In the genomic region with DNA sequence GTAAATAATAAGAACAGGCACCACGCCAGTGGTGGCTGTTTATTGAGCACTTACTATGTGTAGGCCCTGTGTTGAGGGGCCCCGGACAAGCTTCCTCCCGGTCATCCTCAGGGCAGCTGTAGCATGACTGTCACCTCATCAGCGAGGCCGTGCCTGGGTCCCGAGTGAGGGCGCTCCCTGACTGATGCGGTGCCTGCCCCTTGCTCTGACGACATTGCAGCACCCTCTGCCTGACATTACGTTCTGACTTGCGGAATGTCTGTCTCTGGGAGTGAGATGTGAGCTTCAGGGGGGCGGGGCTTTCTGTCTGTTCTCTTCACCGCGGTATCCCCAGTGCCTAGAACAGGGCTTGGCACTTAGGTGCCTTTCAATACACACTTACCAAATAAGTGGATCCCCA, we compare ENCODE assay signal across 16 cellular contexts.
DNase-seq lines count a peak whose midpoint lies in the region; ATAC-seq and TF ChIP-seq lines count a peak whose summit lies in the region.
"Had no signal": no experiment of that assay in that cellular context is flagged by ENCODE, and none has a peak within 500 bp of the region (broad histone marks: within the 10 kb centered on the region; RNA-seq: fewer than 3 reads in every experiment).

No MANE protein-coding gene starts in this region.

- H3K36me3 Mint-ChIP-seq in WTC11 = no peaks in the 10 kb centered on the region
- H3K36me3 Mint-ChIP-seq in nephron progenitor cell (ENCODE audit: low read depth) = peaks cover 6% of the 10 kb centered on the region
- H3K36me3 Mint-ChIP-seq in T-helper 17 cell (ENCODE audit: low read depth) = no peaks in the 10 kb centered on the region
- H3K36me3 Mint-ChIP-seq: CD4-positive, alpha-beta memory T cell had no signal

- H3K9me3 ChIP-seq in upper lobe of right lung (no peaks in the 10 kb centered on the region), T-helper 17 cell (ENCODE audit: control insufficient read depth, low read length, poor library complexity, severe bottlenecking) (no peaks in the 10 kb centered on the region)

- DNase-seq in stimulated activated naive CD8-positive, alpha-beta T cell treated with anti-CD3 and anti-CD28 coated beads, Interleukin-15, amount 100 ng/mL, for 72 hours = no peak
- no peak for DNase-seq in stimulated activated naive CD8-positive, alpha-beta T cell treated with anti-CD3 and anti-CD28 coated beads, Interleukin-15, Interleukin-2, amounts not matched to agents 100 U/mL and 50 U/mL, for 24 hours
- DNase-seq in WTC11 (ENCODE audit: low spot score) = no peak
- no peak for DNase-seq in nephron progenitor cell
- DNase-seq in upper lobe of right lung = peak; percentile 44
- DNase-seq in T-helper 17 cell = no peak
- no peak for DNase-seq in A172 (ENCODE audit: low spot score)
- no peak for DNase-seq in GM19238 (ENCODE audit: insufficient read length, low spot score)
- DNase-seq: 8988T; C1 segment of cervical spinal cord; Calu3; CD4-positive, alpha-beta memory T cell; COR-L47; DMS53; DND-41; HCEC 1CT had no signal

- H3K4me3 ChIP-seq in upper lobe of right lung = no peak overlapping the region

- no peak overlapping the region for H3K27ac Mint-ChIP-seq in stimulated activated naive CD8-positive, alpha-beta T cell treated with anti-CD3 and anti-CD28 coated beads, Interleukin-15, amount 100 ng/mL, for 72 hours
- H3K27ac Mint-ChIP-seq in WTC11 (no peak overlapping the region), nephron progenitor cell (peak overlapping the region; percentile 19), T-helper 17 cell (no peak overlapping the region)
- H3K27ac Mint-ChIP-seq: CD4-positive, alpha-beta memory T cell had no signal

- no peaks in the 10 kb centered on the region for H3K4me1 ChIP-seq in upper lobe of right lung

- H3K4me1 Mint-ChIP-seq in stimulated activated naive CD8-positive, alpha-beta T cell treated with anti-CD3 and anti-CD28 coated beads, Interleukin-15, amount 100 ng/mL, for 72 hours = no peaks in the 10 kb centered on the region
- no peaks in the 10 kb centered on the region for H3K4me1 Mint-ChIP-seq in WTC11
- H3K4me1 Mint-ChIP-seq in nephron progenitor cell = peaks cover 44% of the 10 kb centered on the region
- H3K4me1 Mint-ChIP-seq in T-helper 17 cell = no peaks in the 10 kb centered on the region
- H3K4me1 Mint-ChIP-seq: CD4-positive, alpha-beta memory T cell had no signal

- no peaks in the 10 kb centered on the region for H3K27me3 ChIP-seq in upper lobe of right lung

- CTCF ChIA-PET in WTC11 (lab: Charles Lee) = interaction anchor here (0.7 to 3.2 kb wide), 8 partner anchors 10 to 663 kb away, joined by 3 to 14 read pairs (median 4); partner anchors contain the start of gene RASAL1

- no peak overlapping the region for H3K4me3 Mint-ChIP-seq in stimulated activated naive CD8-positive, alpha-beta T cell treated with anti-CD3 and anti-CD28 coated beads, Interleukin-15, amount 100 ng/mL, for 72 hours
- H3K4me3 Mint-ChIP-seq in WTC11 = no peak overlapping the region
- no peak overlapping the region for H3K4me3 Mint-ChIP-seq in nephron progenitor cell
- no peak overlapping the region for H3K4me3 Mint-ChIP-seq in T-helper 17 cell
- H3K4me3 Mint-ChIP-seq: CD4-positive, alpha-beta memory T cell had no signal

- H3K27me3 Mint-ChIP-seq in stimulated activated naive CD8-positive, alpha-beta T cell treated with anti-CD3 and anti-CD28 coated beads, Interleukin-15, amount 100 ng/mL, for 72 hours = no peaks in the 10 kb centered on the region
- H3K27me3 Mint-ChIP-seq in WTC11 (ENCODE audit: low read depth) (peaks cover 5% of the 10 kb centered on the region), nephron progenitor cell (ENCODE audit: low read depth, poor library complexity) (peaks cover 24% of the 10 kb centered on the region), T-helper 17 cell (no peaks in the 10 kb centered on the region)
- H3K27me3 Mint-ChIP-seq: CD4-positive, alpha-beta memory T cell had no signal

- TF ChIP-seq CTCF in WTC11 (IDR thresholded peaks at IDR 0.05) (no peak), nephron progenitor cell (IDR thresholded peaks at IDR 0.05) (no peak), upper lobe of right lung (IDR thresholded peaks at IDR 0.05) (no peak)

- peak; percentile 21 for ATAC-seq in stimulated activated naive CD8-positive, alpha-beta T cell treated with anti-CD3 and anti-CD28 coated beads, Interleukin-15, amount 100 ng/mL, for 72 hours
- no peak for ATAC-seq in stimulated activated naive CD8-positive, alpha-beta T cell treated with anti-CD3 and anti-CD28 coated beads, Interleukin-15, Interleukin-2, amounts not matched to agents 100 U/mL and 50 U/mL, for 24 hours
- peak; percentile 50 for ATAC-seq in WTC11
- no peak for ATAC-seq in upper lobe of right lung
- ATAC-seq in T-helper 17 cell = no peak

- no peaks in the 10 kb centered on the region for H3K36me3 ChIP-seq in upper lobe of right lung

- H3K9me3 Mint-ChIP-seq in stimulated activated naive CD8-positive, alpha-beta T cell treated with anti-CD3 and anti-CD28 coated beads, Interleukin-15, amount 100 ng/mL, for 72 hours = no peaks in the 10 kb centered on the region
- H3K9me3 Mint-ChIP-seq in WTC11 (no peaks in the 10 kb centered on the region), nephron progenitor cell (no peaks in the 10 kb centered on the region)

- H3K27ac ChIP-seq in upper lobe of right lung = no peak overlapping the region

- intact Hi-C loops in upper lobe of right lung (cut with DNase I) = no loop called here

- POLR2A ChIA-PET in WTC11 (lab: Charles Lee) = no interaction called here

TF ChIP-seq in WTC11, 78 proteins besides CTCF, POLR2A, EP300 and RAD21 (continues in another document):
- TF ChIP-seq ATF6 (CRISPR knock-in tag; IDR thresholded peaks at IDR 0.05) (no peak), ZBTB21 (CRISPR knock-in tag; IDR thresholded peaks at IDR 0.05; ENCODE audit: borderline replicate concordance) (no peak), GRHL2 (CRISPR knock-in tag; IDR thresholded peaks at IDR 0.05; ENCODE audit: insufficient replicate concordance, severe bottlenecking) (no peak), RORB (CRISPR knock-in tag; IDR thresholded peaks at IDR 0.05) (no peak), TEAD1 (CRISPR knock-in tag; IDR thresholded peaks at IDR 0.05) (no peak), ETV6 (CRISPR knock-in tag; IDR thresholded peaks at IDR 0.05) (no peak)
- TF ChIP-seq, protein P1, sequence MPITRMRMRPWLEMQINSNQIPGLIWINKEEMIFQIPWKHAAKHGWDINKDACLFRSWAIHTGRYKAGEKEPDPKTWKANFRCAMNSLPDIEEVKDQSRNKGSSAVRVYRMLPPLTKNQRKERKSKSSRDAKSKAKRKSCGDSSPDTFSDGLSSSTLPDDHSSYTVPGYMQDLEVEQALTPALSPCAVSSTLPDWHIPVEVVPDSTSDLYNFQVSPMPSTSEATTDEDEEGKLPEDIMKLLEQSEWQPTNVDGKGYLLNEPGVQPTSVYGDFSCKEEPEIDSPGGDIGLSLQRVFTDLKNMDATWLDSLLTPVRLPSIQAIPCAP (CRISPR knock-in tag; IDR thresholded peaks at IDR 0.05) = no peak
- TF ChIP-seq, protein P2, sequence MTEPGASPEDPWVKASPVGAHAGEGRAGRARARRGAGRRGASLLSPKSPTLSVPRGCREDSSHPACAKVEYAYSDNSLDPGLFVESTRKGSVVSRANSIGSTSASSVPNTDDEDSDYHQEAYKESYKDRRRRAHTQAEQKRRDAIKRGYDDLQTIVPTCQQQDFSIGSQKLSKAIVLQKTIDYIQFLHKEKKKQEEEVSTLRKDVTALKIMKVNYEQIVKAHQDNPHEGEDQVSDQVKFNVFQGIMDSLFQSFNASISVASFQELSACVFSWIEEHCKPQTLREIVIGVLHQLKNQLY (CRISPR knock-in tag; IDR thresholded peaks at IDR 0.05) = no peak
- TF ChIP-seq, protein P3, sequence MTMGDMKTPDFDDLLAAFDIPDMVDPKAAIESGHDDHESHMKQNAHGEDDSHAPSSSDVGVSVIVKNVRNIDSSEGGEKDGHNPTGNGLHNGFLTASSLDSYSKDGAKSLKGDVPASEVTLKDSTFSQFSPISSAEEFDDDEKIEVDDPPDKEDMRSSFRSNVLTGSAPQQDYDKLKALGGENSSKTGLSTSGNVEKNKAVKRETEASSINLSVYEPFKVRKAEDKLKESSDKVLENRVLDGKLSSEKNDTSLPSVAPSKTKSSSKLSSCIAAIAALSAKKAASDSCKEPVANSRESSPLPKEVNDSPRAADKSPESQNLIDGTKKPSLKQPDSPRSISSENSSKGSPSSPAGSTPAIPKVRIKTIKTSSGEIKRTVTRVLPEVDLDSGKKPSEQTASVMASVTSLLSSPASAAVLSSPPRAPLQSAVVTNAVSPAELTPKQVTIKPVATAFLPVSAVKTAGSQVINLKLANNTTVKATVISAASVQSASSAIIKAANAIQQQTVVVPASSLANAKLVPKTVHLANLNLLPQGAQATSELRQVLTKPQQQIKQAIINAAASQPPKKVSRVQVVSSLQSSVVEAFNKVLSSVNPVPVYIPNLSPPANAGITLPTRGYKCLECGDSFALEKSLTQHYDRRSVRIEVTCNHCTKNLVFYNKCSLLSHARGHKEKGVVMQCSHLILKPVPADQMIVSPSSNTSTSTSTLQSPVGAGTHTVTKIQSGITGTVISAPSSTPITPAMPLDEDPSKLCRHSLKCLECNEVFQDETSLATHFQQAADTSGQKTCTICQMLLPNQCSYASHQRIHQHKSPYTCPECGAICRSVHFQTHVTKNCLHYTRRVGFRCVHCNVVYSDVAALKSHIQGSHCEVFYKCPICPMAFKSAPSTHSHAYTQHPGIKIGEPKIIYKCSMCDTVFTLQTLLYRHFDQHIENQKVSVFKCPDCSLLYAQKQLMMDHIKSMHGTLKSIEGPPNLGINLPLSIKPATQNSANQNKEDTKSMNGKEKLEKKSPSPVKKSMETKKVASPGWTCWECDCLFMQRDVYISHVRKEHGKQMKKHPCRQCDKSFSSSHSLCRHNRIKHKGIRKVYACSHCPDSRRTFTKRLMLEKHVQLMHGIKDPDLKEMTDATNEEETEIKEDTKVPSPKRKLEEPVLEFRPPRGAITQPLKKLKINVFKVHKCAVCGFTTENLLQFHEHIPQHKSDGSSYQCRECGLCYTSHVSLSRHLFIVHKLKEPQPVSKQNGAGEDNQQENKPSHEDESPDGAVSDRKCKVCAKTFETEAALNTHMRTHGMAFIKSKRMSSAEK (CRISPR knock-in tag; IDR thresholded peaks at IDR 0.05; ENCODE audit: borderline replicate concordance) = no peak

Comparison
In these comparisons a context has a peak if more than half of its experiments do, and no peak if none do; other contexts are left out.
1. ATAC-seq: peak in stimulated activated naive CD8-positive, alpha-beta T cell treated with anti-CD3 and anti-CD28 coated beads, Interleukin-15, amount 100 ng/mL, for 72 hours (single experiment) and WTC11 (single experiment); none in stimulated activated naive CD8-positive, alpha-beta T cell treated with anti-CD3 and anti-CD28 coated beads, Interleukin-15, Interleukin-2, amounts not matched to agents 100 U/mL and 50 U/mL, for 24 hours (single experiment), upper lobe of right lung (single experiment) and T-helper 17 cell (single experiment).